In genomic region chr4:80197601-80198444, GRCh38 we compare ENCODE assay signal across 8 cellular contexts. TPM values are rescaled to one million over a fixed set of nuclear protein-coding genes. Genes with fewer than 3 reads are reported as not detected.
DNase-seq lines count a peak whose midpoint lies in the region; ATAC-seq, FAIRE-seq and TF ChIP-seq lines count a peak whose summit lies in the region.

No MANE protein-coding gene starts in this region.

- DNase-seq in AG10803 (ENCODE audit: low read depth) (no peak), HEK293T (ENCODE audit: extremely low spot score) (peak; percentile 40), GM12878 (ENCODE audit: low read depth, low spot score) (no peak), memory B cell (ENCODE audit: low spot score in 2 of 2) (no peak), NCI-H526 treated with DMSO at 0.1 percent for 48 hours (lab: John Stamatoyannopoulos, UW) (no peak), GM20000 (ENCODE audit: low spot score) (no peak)

- POLR2A ChIA-PET in HEK293T (lab: Yijun Ruan, JAX) (no interaction called here), GM12878 (lab: Charles Lee) (no interaction called here)

- no TSS peak for BruUV-seq in GM12878 (replicated peaks; lab: Mats Ljungman, UMichigan)

- peaks cover 22% of the 10 kb centered on the region for H3K36me3 Mint-ChIP-seq in memory B cell

- no peaks in the 10 kb centered on the region for H3K27me3 Mint-ChIP-seq in memory B cell

- TF ChIP-seq RAD21 in GM12878 (IDR thresholded peaks at IDR 0.05; ENCODE audit: insufficient read depth, low read depth, low read length) = no peak

- intact Hi-C loops in GM12878 (cut with micrococcal nuclease; ENCODE audit: unreplicated experiment) = no loop called here

- CTCF ChIA-PET in HEK293T (lab: Yijun Ruan, JAX) (interaction anchor here (1.3 kb wide), 1 partner anchor 16 kb away, joined by 6 read pairs; no protein-coding TSS in a partner anchor), GM12878 (lab: Yijun Ruan, JAX) (no interaction called here)

- no peaks in the 10 kb centered on the region for H3K36me3 ChIP-seq in GM12878 (ENCODE audit: control insufficient read depth in 2 of 2, insufficient read depth in 2 of 2, low read length in 1 of 2)

- H3K27me3 ChIP-seq in GM12878 (replicated peaks in 1 of 2; ENCODE audit: control insufficient read depth in 2 of 2, insufficient read depth in 2 of 2, low read length in 1 of 2) = peaks cover 0 to 18% of the 10 kb centered on the region in 2 experiments; a peak in 3 of 4 replicates

- H3K27ac Mint-ChIP-seq in memory B cell = peak overlapping the region; percentile 43

- H2AFZ ChIP-seq in GM12878 (ENCODE audit: control insufficient read depth, low read depth, low read length) = no peak overlapping the region

- no peak overlapping the region for H3K9ac ChIP-seq in GM12878 (ENCODE audit: control insufficient read depth, insufficient read depth, low read length)

- H3K9me3 Mint-ChIP-seq in memory B cell = no peaks in the 10 kb centered on the region

- H3K27ac ChIP-seq in GM12878 (ENCODE audit: control insufficient read depth, insufficient read depth) = no peak overlapping the region

- WGBS in GM12878 (ENCODE audit: insufficient coverage, insufficient replicate concordance, low lambda C conversion rate, missing lambda C conversion rate) = 25% methylated on average over 45 of the region's 45 CpGs

- H3K4me2 ChIP-seq in GM12878 (ENCODE audit: control insufficient read depth, insufficient read depth) = no peak overlapping the region

- no peak for TF ChIP-seq POLR2A in GM12878 (IDR thresholded peaks at IDR 0.05; ENCODE audit: low read depth, low read length)

- H3K4me3 ChIP-seq in AG10803 (ENCODE audit: low read length) (peak overlapping the region; percentile 60), GM12878 (no peak overlapping the region)

- H3K4me1 Mint-ChIP-seq in memory B cell = peaks cover 36% of the 10 kb centered on the region

- H3K9me3 ChIP-seq in GM12878 (replicated peaks; ENCODE audit: control insufficient read depth, insufficient read depth, low read length) = no peaks in the 10 kb centered on the region

- H3K79me2 ChIP-seq in GM12878 (ENCODE audit: control insufficient read depth, insufficient read depth, low read length) = no peaks in the 10 kb centered on the region

- RAD21 ChIA-PET in GM12878 (lab: Charles Lee; ENCODE audit: unreplicated experiment) = interaction anchor here (0.8 kb wide), 1 partner anchor 22 kb away, joined by 4 read pairs; no protein-coding TSS in a partner anchor

- no peak for TF ChIP-seq EP300 in GM12878 (IDR thresholded peaks at IDR 0.05; ENCODE audit: borderline replicate concordance in 1 of 2, control insufficient read depth in 1 of 2, low read depth in 2 of 2, low read length in 2 of 2)

- ATAC-seq in GM12878 = no peak
- no peak for ATAC-seq in memory B cell (ENCODE audit: low read depth)
- no peak for ATAC-seq in HG02973 (IDR thresholded peaks at IDR 0.05; ENCODE audit: unreplicated experiment)
- ATAC-seq in GM19467 (IDR thresholded peaks at IDR 0.05; ENCODE audit: unreplicated experiment) = no peak

- SMC1A ChIA-PET in GM12878 (lab: Charles Lee; ENCODE audit: uncharacterized antibody, unreplicated experiment) = interaction anchor here (1.0 to 1.3 kb wide), 2 partner anchors 11 to 16 kb away, joined by 3 read pairs; no protein-coding TSS in a partner anchor

- no peak for TF ChIP-seq CTCF in AG10803 (conservative IDR thresholded peaks at IDR 0.05; ENCODE audit: low read length)
- no peak for TF ChIP-seq CTCF in GM12878 (IDR thresholded peaks at IDR 0.05 in 2 of 3, conservative IDR thresholded peaks at IDR 0.05 in 1 of 3; ENCODE audit: control insufficient read depth in 2 of 3, extremely low read depth in 1 of 3, insufficient read depth in 1 of 3, low read depth in 3 of 3, low read length in 3 of 3)
- no peak for TF ChIP-seq CTCF in GM20000 (IDR thresholded peaks at IDR 0.05; ENCODE audit: extremely low read depth, missing control alignments)

- FAIRE-seq in GM12878 (lab: Jason Lieb, UNC) = no peak

- in situ Hi-C loops in GM12878 (cut with MboI) = no loop called here

- H4K20me1 ChIP-seq in GM12878 (ENCODE audit: control insufficient read depth, insufficient read depth) = no peaks in the 10 kb centered on the region

- no peaks in the 10 kb centered on the region for H3K4me1 ChIP-seq in GM12878 (ENCODE audit: control insufficient read depth, insufficient read depth, low read length)

- H3K4me3 Mint-ChIP-seq in memory B cell = peak overlapping the region; percentile 74

TF ChIP-seq in HEK293T, 16 proteins besides CTCF, POLR2A, EP300 and RAD21:
- TF ChIP-seq L3MBTL2 (conservative IDR thresholded peaks at IDR 0.05) = 0 out of 2 replicates have a peak, but pooled peaks have one; percentile 26
- no peak for TF ChIP-seq TARDBP (IDR thresholded peaks at IDR 0.05)

TF ChIP-seq in GM12878, 131 proteins besides CTCF, POLR2A, EP300 and RAD21:
- TF ChIP-seq SUZ12 (IDR thresholded peaks at IDR 0.05; ENCODE audit: unreplicated experiment) (peak; percentile 49), SREBF1 (IDR thresholded peaks at IDR 0.05; ENCODE audit: low read length) (no peak), CHD2 (IDR thresholded peaks at IDR 0.05; ENCODE audit: borderline replicate concordance, low read depth, low read length) (no peak), ZNF687 (IDR thresholded peaks at IDR 0.05) (no peak)

RNA-seq across cellular contexts. Expression of gene PRDM8, which starts 0.5 kb away (rescaled TPM):
- 0.19 and 0.71 TPM in 2 replicates for total RNA-seq in GM12878 (2013; cell fraction: nucleolus; rRNA removed)
- 0.38 and 0.68 TPM in 2 replicates for total RNA-seq in GM12878 (2014; rRNA removed)
- total RNA-seq in GM12878 (2014; rRNA removed; fragmentation: Illumina TruSeq; extraction: Trizol) = 0.32 and 0.67 TPM in 2 replicates
- total RNA-seq in GM12878 (2021) = 1.5 and 1.6 TPM in 2 replicates
- not detected for polyA plus RNA-seq in GM12878 (2011; ENCODE audit: low read depth)
- polyA plus RNA-seq in GM12878 (2011; rRNA removed) = 0.11 and 0.13 TPM in 2 replicates
- polyA plus RNA-seq in GM12878 (2011; cell fraction: cytosol; rRNA removed) = 0.07 and 0.21 TPM in 2 replicates
- polyA plus RNA-seq in GM12878 (2011; cell fraction: nucleus; rRNA removed) = 0.35 and 0.39 TPM in 2 replicates
- 0.15 TPM in 1 of 2 replicates, not detected in the other for polyA plus RNA-seq in GM12878 (2012)
- 0.50 and 2.1 TPM in 2 replicates for polyA plus RNA-seq in GM12878 (2014; fragmentation: Illumina TruSeq; extraction: Trizol)
- under 1 TPM; 0.18 to 0.29 TPM for polyA plus RNA-seq in GM12878 (2014; fragmentation: Nextera tagmentation; extraction: Ambion mirVana)
- 1.0 and 1.6 TPM in 2 replicates for polyA plus RNA-seq in GM12878 (2014; rRNA removed)
- under 1 TPM; 0.09 to 0.29 TPM for polyA plus RNA-seq in GM12878 (2016; fragmentation: Nextera tagmentation; extraction: Ambion mirVana)
- polyA minus RNA-seq in GM12878 (2011; rRNA and poly(A)+ RNA removed) = not detected in 2 replicates
- polyA minus RNA-seq in GM12878 (2011; cell fraction: cytosol; rRNA and poly(A)+ RNA removed) = not detected in 2 replicates
- 0.12 TPM in 1 of 2 replicates, not detected in the other for polyA minus RNA-seq in GM12878 (2011; cell fraction: nucleus; rRNA and poly(A)+ RNA removed)
